13 cellular contexts compared by ENCODE assay signal in genomic region chr7:7972927-7973594, GRCh38. TPM values are rescaled to one million over a fixed set of nuclear protein-coding genes. Genes with fewer than 3 reads are reported as not detected.
DNase-seq lines count a peak whose midpoint lies in the region; ATAC-seq, FAIRE-seq and TF ChIP-seq lines count a peak whose summit lies in the region.
"Had no signal": no experiment of that assay in that cellular context is flagged by ENCODE, and none has a peak within 500 bp of the region (broad histone marks: within the 10 kb centered on the region; RNA-seq: fewer than 3 reads in every experiment).

No MANE protein-coding gene starts in this region.

- H3K4me3 ChIP-seq in mucosa of descending colon = no peak overlapping the region

- FAIRE-seq in GM18507 (lab: Jason Lieb, UNC) = peak; percentile 39
- FAIRE-seq: bronchial epithelial cell had no signal

- H3K4me1 Mint-ChIP-seq in CD4-positive, alpha-beta T cell (ENCODE audit: low read depth) = peaks cover 53% of the 10 kb centered on the region
- H3K4me1 Mint-ChIP-seq in activated CD4-positive, alpha-beta memory T cell treated with anti-CD3 and anti-CD28 coated beads for 36 hours (ENCODE audit: low read depth) = peaks cover 41% of the 10 kb centered on the region
- peaks cover 26 to 36% (median 28%) of the 10 kb centered on the region in 3 donors for H3K4me1 Mint-ChIP-seq in naive B cell

- H3K36me3 Mint-ChIP-seq in CD4-positive, alpha-beta T cell (ENCODE audit: low read depth) = peaks cover 4% of the 10 kb centered on the region
- H3K36me3 Mint-ChIP-seq in activated CD4-positive, alpha-beta memory T cell treated with anti-CD3 and anti-CD28 coated beads for 36 hours = no peaks in the 10 kb centered on the region
- H3K36me3 Mint-ChIP-seq in naive B cell = no peaks in the 10 kb centered on the region

- intact Hi-C loops in CD4-positive, alpha-beta T cell (cut with DNase I, micrococcal nuclease) = loop anchor here (2.0 to 10.0 kb wide), 5 partner anchors 16 to 788 kb away; partner anchors contain the start of gene C1GALT1 (in 1 of the 2)
- intact Hi-C loops in activated CD4-positive, alpha-beta memory T cell treated with anti-CD3 and anti-CD28 coated beads for 36 hours (cut with micrococcal nuclease) = loop anchor here (5.0 kb wide), 1 partner anchor 156 kb away; no protein-coding TSS in a partner anchor
- intact Hi-C loops in mucosa of descending colon (cut with DNase I, micrococcal nuclease) = no loop called here

- peak overlapping the region; percentile 73 for H3K4me3 Mint-ChIP-seq in CD4-positive, alpha-beta T cell
- peak overlapping the region; percentile 53 for H3K4me3 Mint-ChIP-seq in activated CD4-positive, alpha-beta memory T cell treated with anti-CD3 and anti-CD28 coated beads for 36 hours
- peak overlapping the region in 6 of 8 donors; percentile 22 to 56 (median 45) for H3K4me3 Mint-ChIP-seq in naive B cell

- DNase-seq in CD4-positive, alpha-beta T cell = no peak
- DNase-seq in GM18507 (ENCODE audit: extremely low spot score, insufficient read length, low read depth) = no peak
- DNase-seq in activated CD4-positive, alpha-beta memory T cell treated with anti-CD3 and anti-CD28 coated beads for 36 hours = no peak
- no peak for DNase-seq in naive B cell
- no peak for DNase-seq in stimulated activated CD4-positive, alpha-beta T cell treated with anti-CD3 and anti-CD28 coated beads, Interleukin-4, amount 100 ng/mL, for 4 hours
- no peak for DNase-seq in NCI-H1436 treated with DMSO at 0.1 percent for 48 hours (lab: John Stamatoyannopoulos, UW)
- no peak for DNase-seq in mucosa of descending colon
- DNase-seq: left cardiac atrium; stimulated activated CD4-positive, alpha-beta T cell treated with anti-CD3 and anti-CD28 coated beads, Interleukin-4, amount 100 ng/mL, for 24 hours had no signal

- no peak overlapping the region for H3K27ac ChIP-seq in CD4-positive, alpha-beta T cell (ENCODE audit: low read depth, low read length)
- H3K27ac ChIP-seq: parathyroid adenoma, thoracic aorta had no signal

- H3K27ac Mint-ChIP-seq in CD4-positive, alpha-beta T cell = peak overlapping the region; percentile 46
- H3K27ac Mint-ChIP-seq in activated CD4-positive, alpha-beta memory T cell treated with anti-CD3 and anti-CD28 coated beads for 36 hours = peak overlapping the region; percentile 15
- H3K27ac Mint-ChIP-seq in naive B cell = peak overlapping the region in 5 of 6 donors; percentile 7 to 85 (median 43)

- POLR2A ChIA-PET in CD4-positive, alpha-beta T cell (lab: Charles Lee) = interaction anchor here (0.7 to 8.1 kb wide), 7 partner anchors 11 to 280 kb away, joined by 3 to 87 read pairs (median 7); no protein-coding TSS in a partner anchor
- POLR2A ChIA-PET in activated CD4-positive, alpha-beta memory T cell treated with anti-CD3 and anti-CD28 coated beads for 36 hours (lab: Charles Lee) = interaction anchor here (0.6 kb wide), 1 partner anchor 332 kb away, joined by 3 read pairs; the partner anchor contains the start of gene UMAD1

- no peaks in the 10 kb centered on the region for H3K9me3 Mint-ChIP-seq in CD4-positive, alpha-beta T cell
- H3K9me3 Mint-ChIP-seq in activated CD4-positive, alpha-beta memory T cell treated with anti-CD3 and anti-CD28 coated beads for 36 hours = no peaks in the 10 kb centered on the region
- no peaks in the 10 kb centered on the region for H3K9me3 Mint-ChIP-seq in naive B cell

- CTCF ChIA-PET in CD4-positive, alpha-beta T cell (lab: Charles Lee) = no interaction called here
- CTCF ChIA-PET in activated CD4-positive, alpha-beta memory T cell treated with anti-CD3 and anti-CD28 coated beads for 36 hours (lab: Charles Lee) = interaction anchor here (1.3 to 1.8 kb wide), 3 partner anchors 17 to 292 kb away, joined by 3 to 4 read pairs (median 3); no protein-coding TSS in a partner anchor

- no peaks in the 10 kb centered on the region for H3K4me1 ChIP-seq in mucosa of descending colon (ENCODE audit: low read depth)
- H3K4me1 ChIP-seq: parathyroid adenoma had no signal

- no peaks in the 10 kb centered on the region for H3K27me3 Mint-ChIP-seq in CD4-positive, alpha-beta T cell
- no peaks in the 10 kb centered on the region for H3K27me3 Mint-ChIP-seq in activated CD4-positive, alpha-beta memory T cell treated with anti-CD3 and anti-CD28 coated beads for 36 hours
- H3K27me3 Mint-ChIP-seq in naive B cell = no peaks in the 10 kb centered on the region

- no peak for TF ChIP-seq CTCF in CD4-positive, alpha-beta T cell (IDR thresholded peaks at IDR 0.05)
- TF ChIP-seq CTCF in mucosa of descending colon (IDR thresholded peaks at IDR 0.05) = no peak

- ATAC-seq in CD4-positive, alpha-beta T cell (ENCODE audit: poor library complexity) = no peak
- ATAC-seq in naive B cell (ENCODE audit: low read depth in 2 of 2) (no peak), mucosa of descending colon (no peak), GM21526 (IDR thresholded peaks at IDR 0.05; ENCODE audit: low FRiP score, unreplicated experiment) (no peak)
- ATAC-seq: left cardiac atrium had no signal

- H3K27me3 ChIP-seq in CD4-positive, alpha-beta T cell (ENCODE audit: control insufficient read depth, insufficient read depth, low read length) = no peaks in the 10 kb centered on the region

- no peaks in the 10 kb centered on the region for H3K36me3 ChIP-seq in mucosa of descending colon (ENCODE audit: low read depth)
- H3K36me3 ChIP-seq: thoracic aorta had no signal

- H3K9me3 ChIP-seq in CD4-positive, alpha-beta T cell (ENCODE audit: control insufficient read depth, low read length) = no peaks in the 10 kb centered on the region
- H3K9me3 ChIP-seq in mucosa of descending colon = no peaks in the 10 kb centered on the region
- H3K9me3 ChIP-seq: thoracic aorta had no signal

RNA-seq across cellular contexts. Expression of gene GLCCI1, which starts 4.5 kb away (rescaled TPM):
- 10 to 100 TPM; 22.2 to 22.3 TPM for total RNA-seq in CD4-positive, alpha-beta T cell
- 10 to 100 TPM in 1 of 2 experiments, 1 to 10 TPM in 1; 8.6 to 11.5 TPM for total RNA-seq in activated CD4-positive, alpha-beta memory T cell treated with anti-CD3 and anti-CD28 coated beads for 36 hours
- polyA plus RNA-seq in naive B cell (ENCODE audit: low read depth in 6 of 6) = 10 to 100 TPM; 17.2 to 35.4 (median 20.9) TPM
- 10 to 100 TPM in 2 of 3 donors, 1 to 10 TPM in 1; 9.2 to 14.0 (median 12.3) TPM for total RNA-seq in mucosa of descending colon

Comparison
In these comparisons a context has a peak if more than half of its experiments do, and no peak if none do; other contexts are left out.
1. intact Hi-C loops: an anchor here in CD4-positive, alpha-beta T cell (2.0 to 10.0 kb wide) and activated CD4-positive, alpha-beta memory T cell treated with anti-CD3 and anti-CD28 coated beads for 36 hours (5.0 kb wide); none called in mucosa of descending colon.